ENCODE assay signal across 8 cellular contexts in the genomic region with DNA sequence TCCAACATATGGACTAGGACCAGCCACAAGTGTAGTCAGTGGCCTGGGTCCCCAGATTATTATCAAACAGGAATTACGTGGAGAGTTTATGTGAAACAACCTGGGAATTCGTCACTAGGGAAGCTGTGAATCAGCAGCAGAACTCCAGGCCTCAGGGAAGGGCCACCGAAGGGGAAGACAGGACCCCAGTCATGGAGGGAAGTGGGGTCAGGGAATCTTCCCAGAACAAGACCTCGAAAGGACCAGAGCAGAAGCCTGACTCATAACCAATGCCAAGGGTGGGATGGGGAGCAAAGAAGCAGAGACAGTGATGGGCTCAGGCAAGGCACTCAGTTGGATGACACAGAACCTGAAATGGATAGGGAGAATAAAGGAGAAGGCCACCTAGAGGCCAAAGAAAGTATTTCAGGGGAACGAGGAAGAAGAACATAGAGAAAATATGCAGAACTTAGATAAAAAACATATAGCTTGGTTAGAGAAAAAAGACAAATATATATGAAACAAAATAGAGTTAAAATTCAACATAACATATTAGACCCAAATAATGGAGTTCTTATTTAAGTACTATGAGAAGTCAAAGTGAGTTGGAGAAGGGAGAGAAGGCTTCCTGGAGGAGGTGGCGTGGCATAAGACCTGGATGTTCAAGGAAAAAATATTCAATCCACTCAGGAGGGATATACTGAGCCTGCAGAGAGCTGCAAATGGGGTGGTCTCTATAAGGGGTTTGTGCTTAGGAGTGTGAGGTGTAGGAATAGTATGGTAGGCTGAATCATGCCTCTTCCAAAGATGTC.
DNase-seq lines count a peak whose midpoint lies in the region; ATAC-seq and TF ChIP-seq lines count a peak whose summit lies in the region.

No MANE protein-coding gene starts in this region.

- DNase-seq in NCI-H1417 (lab: John Stamatoyannopoulos, UW) (peak in 2 of 3 experiments; percentile 1 to 17), NCI-H1417 treated with DMSO at 0.1 percent for 48 hours (lab: John Stamatoyannopoulos, UW) (no peak), WERI-Rb-1 (no peak), lung microvascular endothelial cell (ENCODE audit: low read depth in 2 of 2) (peak; percentile 46 to 93), hypothalamus (lab: John Stamatoyannopoulos, UW) (no peak)

- H3K27me3 ChIP-seq in WERI-Rb-1 (ENCODE audit: insufficient read depth, low read depth, severe bottlenecking): no peaks in the 10 kb centered on the region

- H3K27ac ChIP-seq in WERI-Rb-1: no peak overlapping the region

- H3K9me3 ChIP-seq in WERI-Rb-1 (ENCODE audit: severe bottlenecking): no peaks in the 10 kb centered on the region

- ATAC-seq in HG02870 (IDR thresholded peaks at IDR 0.05; ENCODE audit: unreplicated experiment) (peak; percentile 50), GM19397 (IDR thresholded peaks at IDR 0.05; ENCODE audit: unreplicated experiment) (no peak), HG03025 (IDR thresholded peaks at IDR 0.05; ENCODE audit: low FRiP score, unreplicated experiment) (no peak)

- TF ChIP-seq CTCF in WERI-Rb-1 (IDR thresholded peaks at IDR 0.05; ENCODE audit: low read depth, low read length): 0 out of 2 replicates have a peak, but pooled peaks have one; percentile 14

- H3K4me3 ChIP-seq in WERI-Rb-1 (ENCODE audit: low read depth, low read length): no peak overlapping the region

- H3K36me3 ChIP-seq in WERI-Rb-1: no peaks in the 10 kb centered on the region

Comparison
In these comparisons a context has a peak if more than half of its experiments do, and no peak if none do; other contexts are left out.
1. DNase-seq: peak in NCI-H1417 (2 of 3) and lung microvascular endothelial cell (2 of 2); none in NCI-H1417 treated with DMSO at 0.1 percent for 48 hours (single experiment), WERI-Rb-1 (single experiment) and hypothalamus (0 of 51).